Comparison of ENCODE assay signal across 12 cellular contexts in genomic region chr15:55499158-55499557, GRCh38. TPM values are rescaled to one million over a fixed set of nuclear protein-coding genes. Genes with fewer than 3 reads are reported as not detected.
DNase-seq lines count a peak whose midpoint lies in the region; ATAC-seq and TF ChIP-seq lines count a peak whose summit lies in the region.
"Had no signal": no experiment of that assay in that cellular context is flagged by ENCODE, and none has a peak within 500 bp of the region (broad histone marks: within the 10 kb centered on the region; RNA-seq: fewer than 3 reads in every experiment).

No MANE protein-coding gene starts in this region.

- no peaks in the 10 kb centered on the region for H3K79me2 ChIP-seq in ACC112 (ENCODE audit: control insufficient read depth, insufficient read depth, low read length, unreplicated experiment)

- no peaks in the 10 kb centered on the region for H3K27me3 ChIP-seq in ACC112 (ENCODE audit: insufficient read depth, low read length)

- H3K27ac Mint-ChIP-seq in Calu3 (ENCODE audit: unreplicated experiment) (peak overlapping the region; percentile 37), T-cell (no peak overlapping the region), immature natural killer cell (no peak overlapping the region)

- H3K27ac ChIP-seq in ACC112 (ENCODE audit: low read depth, low read length), result no peak overlapping the region
- H3K27ac ChIP-seq: coronary artery had no signal

- CTCF ChIA-PET in Calu3 (lab: Charles Lee) (no interaction called here), T-cell (lab: Charles Lee) (no interaction called here)

- H3K4me1 Mint-ChIP-seq in Calu3 (ENCODE audit: low read depth, unreplicated experiment) (no peaks in the 10 kb centered on the region), T-cell (peaks cover 11 to 22% (median 20%) of the 10 kb centered on the region in 3 donors), immature natural killer cell (peaks cover 9 to 15% of the 10 kb centered on the region in 2 donors)

- H3K4me3 ChIP-seq in ACC112 (ENCODE audit: low read depth, low read length), result peak overlapping the region; percentile 92

- ATAC-seq in T-cell (replicated peaks in 1 of 4), result no peak
- no peak for ATAC-seq in GM18873 (IDR thresholded peaks at IDR 0.05; ENCODE audit: low FRiP score, unreplicated experiment)
- ATAC-seq in HG02970 (IDR thresholded peaks at IDR 0.05; ENCODE audit: low FRiP score, unreplicated experiment), result no peak

- no peak for TF ChIP-seq CTCF in Calu3 (IDR thresholded peaks at IDR 0.05; ENCODE audit: unreplicated experiment)

- H3K36me3 ChIP-seq in ACC112 (ENCODE audit: insufficient read depth, low read length), result no peaks in the 10 kb centered on the region

- intact Hi-C loops in Calu3 (cut with micrococcal nuclease; ENCODE audit: unreplicated experiment), result no loop called here

- peaks cover 6% of the 10 kb centered on the region for H3K4me1 ChIP-seq in ACC112 (ENCODE audit: control insufficient read depth, insufficient read depth, low read length, unreplicated experiment)

- no TSS peak for BruUV-seq in Calu3 (replicated peaks; lab: Mats Ljungman, UMichigan)

- H3K9me3 Mint-ChIP-seq in Calu3 (ENCODE audit: low read depth, unreplicated experiment), result no peaks in the 10 kb centered on the region
- H3K9me3 Mint-ChIP-seq in T-cell, result no peaks in the 10 kb centered on the region
- H3K9me3 Mint-ChIP-seq in immature natural killer cell, result no peaks in the 10 kb centered on the region
- H3K9me3 Mint-ChIP-seq: activated naive CD4-positive, alpha-beta T cell treated with anti-CD3 and anti-CD28 coated beads, Interleukin-2, amount 50 U/mL, for 72 hours had no signal

- H3K4me3 Mint-ChIP-seq in Calu3 (ENCODE audit: low read depth, unreplicated experiment) (peak overlapping the region; percentile 76), T-cell (peak overlapping the region; percentile 85 to 87 (median 86)), immature natural killer cell (peak overlapping the region; percentile 85 to 92 (median 90))

- POLR2A ChIA-PET in T-cell (lab: Charles Lee), result no interaction called here

- H3K27me3 Mint-ChIP-seq in Calu3 (ENCODE audit: unreplicated experiment) (no peaks in the 10 kb centered on the region), T-cell (peaks cover 19 to 21% of the 10 kb centered on the region in 2 donors), immature natural killer cell (ENCODE audit: low read depth in 3 of 3) (peaks cover 1 to 8% (median 2%) of the 10 kb centered on the region in 3 donors)

- DNase-seq in Calu3, result no peak
- DNase-seq in T-cell, result no peak
- no peak for DNase-seq in immature natural killer cell
- DNase-seq in epidermal melanocyte (ENCODE audit: insufficient read length, low spot score), result no peak
- DNase-seq: Karpas-422, NCI-H2171, nucleus accumbens had no signal

- H3K36me3 Mint-ChIP-seq in Calu3 (ENCODE audit: insufficient read depth, unreplicated experiment) (peaks cover 10% of the 10 kb centered on the region), T-cell (no peaks in the 10 kb centered on the region), immature natural killer cell (no peaks in the 10 kb centered on the region)
- H3K36me3 Mint-ChIP-seq: activated naive CD4-positive, alpha-beta T cell treated with anti-CD3 and anti-CD28 coated beads, Interleukin-2, amount 50 U/mL, for 72 hours had no signal

- H2AFZ ChIP-seq in ACC112 (ENCODE audit: low read length, unreplicated experiment), result peak overlapping the region; percentile 60

RNA-seq across cellular contexts. Expression of gene DNAAF4, which starts 8.9 kb away (rescaled TPM):
- total RNA-seq in Calu3 (2022), result 1.7 and 3.3 TPM in 2 replicates
- 1 to 10 TPM in 3 of 5 donors, not detected in 2; 1.5 to 1.7 (median 1.7) TPM for total RNA-seq in T-cell
- not detected for polyA plus RNA-seq in immature natural killer cell
